In the genomic region with DNA sequence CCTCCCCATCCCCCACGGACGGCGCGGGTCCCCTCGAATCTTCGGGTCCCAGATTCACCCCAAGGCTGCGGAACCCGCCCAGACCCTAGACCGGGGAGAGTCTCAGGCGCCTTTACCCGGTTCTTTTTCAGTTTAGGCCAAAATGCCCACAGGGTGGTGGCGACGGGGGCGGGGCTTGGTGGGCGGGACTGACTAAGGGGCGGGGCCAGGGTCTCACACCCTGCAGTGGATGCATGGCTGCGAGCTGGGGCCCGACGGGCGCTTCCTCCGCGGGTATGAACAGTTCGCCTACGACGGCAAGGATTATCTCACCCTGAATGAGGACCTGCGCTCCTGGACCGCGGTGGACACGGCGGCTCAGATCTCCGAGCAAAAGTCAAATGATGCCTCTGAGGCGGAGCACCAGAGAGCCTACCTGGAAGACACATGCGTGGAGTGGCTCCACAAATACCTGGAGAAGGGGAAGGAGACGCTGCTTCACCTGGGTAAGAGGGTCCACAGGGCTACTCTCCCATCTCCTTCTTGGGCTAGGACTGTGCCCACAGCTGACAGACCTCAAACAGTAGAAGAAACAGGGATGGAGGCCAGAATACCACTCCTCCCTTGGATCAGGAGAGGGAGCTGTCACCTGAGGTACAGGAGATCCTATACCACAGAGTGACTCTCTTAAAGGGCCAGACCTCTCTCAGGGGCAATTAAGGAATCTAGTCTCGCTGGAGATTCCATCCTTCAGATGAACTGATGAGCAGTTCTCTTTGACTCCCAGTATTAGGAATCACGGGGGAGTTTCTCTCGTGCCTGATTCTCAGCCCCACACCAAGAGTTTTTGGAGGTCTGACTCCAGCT, we compare ENCODE assay signal across 8 cellular contexts. TPM values are rescaled to one million over a fixed set of nuclear protein-coding genes. Genes with fewer than 3 reads are reported as not detected.
DNase-seq lines count a peak whose midpoint lies in the region; ATAC-seq lines count a peak whose summit lies in the region.

No MANE protein-coding gene starts in this region.

- H3K4me1 Mint-ChIP-seq in central memory CD8-positive, alpha-beta T cell = peaks cover 59% of the 10 kb centered on the region

- H3K4me3 Mint-ChIP-seq in central memory CD8-positive, alpha-beta T cell = peak overlapping the region; percentile 99

- H3K27ac Mint-ChIP-seq in central memory CD8-positive, alpha-beta T cell (ENCODE audit: low read depth) = peak overlapping the region; percentile 99

- ATAC-seq in GM19324 (IDR thresholded peaks at IDR 0.05; ENCODE audit: low FRiP score, unreplicated experiment) = peak; percentile 37
- peak; percentile 59 for ATAC-seq in central memory CD8-positive, alpha-beta T cell (replicated peaks; ENCODE audit: extremely low read depth, poor library complexity, severe bottlenecking)
- no peak for ATAC-seq in GM18868 (IDR thresholded peaks at IDR 0.05; ENCODE audit: unreplicated experiment)

- H3K9me3 Mint-ChIP-seq in central memory CD8-positive, alpha-beta T cell = no peaks in the 10 kb centered on the region

- peak; percentile 41 for DNase-seq in A172 (ENCODE audit: low spot score)
- peak; percentile 52 for DNase-seq in LoVo (ENCODE audit: low spot score)
- DNase-seq in activated CD4-positive, CD25-positive, alpha-beta regulatory T cell treated with anti-CD3 and anti-CD28 coated beads, Interleukin-2, amount 50 U/mL, for 72 hours = peak; percentile 80
- DNase-seq in central memory CD8-positive, alpha-beta T cell (ENCODE audit: low spot score in 2 of 2) = peak; percentile 61 to 70
- DNase-seq in kidney tubule cell (ENCODE audit: low spot score) = peak; percentile 60
- peak; percentile 80 for DNase-seq in stimulated activated CD4-positive, alpha-beta T cell treated with anti-CD3 and anti-CD28 coated beads, Interleukin-2, amount 100 ng/mL, for 4 hours (ENCODE audit: low read depth)

- H3K36me3 Mint-ChIP-seq in central memory CD8-positive, alpha-beta T cell (ENCODE audit: insufficient read depth) = peaks cover 63% of the 10 kb centered on the region

- H3K27me3 Mint-ChIP-seq in central memory CD8-positive, alpha-beta T cell = no peaks in the 10 kb centered on the region

RNA-seq across cellular contexts. Expression of a gene that starts 0.9 kb away (rescaled TPM):
- 86.1 and 89.5 TPM in 2 replicates for total RNA-seq in A172 (2014; rRNA removed; shearing (Covaris generic))
